In the genomic region with DNA sequence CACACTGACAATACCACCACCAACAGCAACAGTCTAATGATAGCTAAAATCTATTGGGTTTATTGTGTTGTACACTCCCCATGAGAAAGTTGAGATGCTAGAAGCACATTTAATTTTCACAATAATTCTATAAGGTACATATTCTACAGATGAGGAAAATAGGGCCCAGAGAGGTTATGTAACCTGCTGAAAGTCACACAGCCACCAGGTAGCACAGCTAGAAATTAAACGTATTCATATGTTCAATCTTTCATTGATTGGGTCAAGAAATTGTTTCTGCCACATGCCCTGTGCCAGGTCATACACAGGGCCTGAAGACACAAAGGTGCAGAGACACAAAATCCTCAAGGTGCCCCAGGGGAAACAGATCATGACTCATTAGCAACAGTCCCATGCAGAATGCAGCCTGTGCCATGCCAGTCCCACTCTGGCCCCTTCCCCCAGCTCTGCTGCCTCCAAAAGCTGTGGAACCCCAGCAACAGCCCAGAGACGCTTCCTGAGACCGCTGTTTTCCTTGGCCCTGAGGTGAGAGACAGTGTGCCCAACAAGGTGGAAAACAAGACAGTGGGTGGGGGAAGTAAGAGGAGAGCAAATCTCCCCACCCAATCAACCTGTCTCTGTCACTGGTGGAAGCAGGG, we compare ENCODE assay signal across 1 cellular context.
TF ChIP-seq lines count a peak whose summit lies in the region.

No MANE protein-coding gene starts in this region.

TF ChIP-seq in HepG2, 621 proteins besides CTCF, POLR2A, EP300 and RAD21:
- peak; percentile 10 for TF ChIP-seq ZFP36 (IDR thresholded peaks at IDR 0.05; ENCODE audit: borderline replicate concordance, low read depth, low read length, partially characterized antibody)
- TF ChIP-seq, protein P1, sequence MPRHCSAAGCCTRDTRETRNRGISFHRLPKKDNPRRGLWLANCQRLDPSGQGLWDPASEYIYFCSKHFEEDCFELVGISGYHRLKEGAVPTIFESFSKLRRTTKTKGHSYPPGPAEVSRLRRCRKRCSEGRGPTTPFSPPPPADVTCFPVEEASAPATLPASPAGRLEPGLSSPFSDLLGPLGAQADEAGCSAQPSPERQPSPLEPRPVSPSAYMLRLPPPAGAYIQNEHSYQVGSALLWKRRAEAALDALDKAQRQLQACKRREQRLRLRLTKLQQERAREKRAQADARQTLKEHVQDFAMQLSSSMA (CRISPR knock-in tag; IDR thresholded peaks at IDR 0.05) = 0 out of 2 replicates have a peak, but pooled peaks have one; percentile 14
- TF ChIP-seq ZNF768 (CRISPR knock-in tag; IDR thresholded peaks at IDR 0.05) = peak; percentile 83
- TF ChIP-seq MAFG (CRISPR knock-in tag; IDR thresholded peaks at IDR 0.05) = no peak
